In genomic region chr2:179129574-179130238, GRCh38 we compare ENCODE assay signal across 9 cellular contexts.
DNase-seq lines count a peak whose midpoint lies in the region; ATAC-seq and TF ChIP-seq lines count a peak whose summit lies in the region.
"Had no signal": no experiment of that assay in that cellular context is flagged by ENCODE, and none has a peak within 500 bp of the region (broad histone marks: within the 10 kb centered on the region; RNA-seq: fewer than 3 reads in every experiment).

No MANE protein-coding gene starts in this region.

- peak; percentile 38 for TF ChIP-seq CTCF in BE2C (IDR thresholded peaks at IDR 0.05; ENCODE audit: low read depth, low read length)
- peak; percentile 82 for TF ChIP-seq CTCF in PC-3 (conservative IDR thresholded peaks at IDR 0.05; ENCODE audit: low read depth, low read length)
- peak; percentile 52 for TF ChIP-seq CTCF in foreskin fibroblast (IDR thresholded peaks at IDR 0.05; ENCODE audit: low read depth, low read length)
- TF ChIP-seq CTCF in tibial nerve (IDR thresholded peaks at IDR 0.05) = peak; percentile 18 to 51 (median 42)

- TF ChIP-seq POLR2A in tibial nerve (IDR thresholded peaks at IDR 0.05) = no peak

- H3F3A ChIP-seq in PC-3 (ENCODE audit: low read length, unreplicated experiment) = no peaks in the 10 kb centered on the region

- H3K27ac ChIP-seq in PC-3 (ENCODE audit: low read length) (no peak overlapping the region), tibial nerve (no peak overlapping the region)
- H3K27ac ChIP-seq: epithelial cell of prostate had no signal

- H3K9me3 ChIP-seq in BE2C (no peaks in the 10 kb centered on the region), PC-3 (ENCODE audit: low read length) (no peaks in the 10 kb centered on the region), tibial nerve (no peaks in the 10 kb centered on the region)

- no peaks in the 10 kb centered on the region for H3K79me2 ChIP-seq in PC-3 (ENCODE audit: low read length)

- WGBS in tibial nerve, 2 donors = 49 to 62% methylated on average over 1 of the region's 1 CpG

- BruUV-seq in PC-3 (replicated peaks; lab: Mats Ljungman, UMichigan) = no TSS peak

- POLR2A ChIA-PET in PC-3 (lab: Charles Lee; ENCODE audit: unreplicated experiment) = interaction anchor here (0.7 kb wide), 1 partner anchor 332 kb away, joined by 3 read pairs; no protein-coding TSS in a partner anchor

- H2AFZ ChIP-seq in PC-3 (ENCODE audit: low read length) = no peak overlapping the region

- peak; percentile 55 for ATAC-seq in GM19372 (IDR thresholded peaks at IDR 0.05; ENCODE audit: low read depth, unreplicated experiment)
- ATAC-seq in PC-3 = no peak
- ATAC-seq in GM19023 (IDR thresholded peaks at IDR 0.05; ENCODE audit: unreplicated experiment) = no peak

- H3K36me3 ChIP-seq in BE2C = no peaks in the 10 kb centered on the region
- H3K36me3 ChIP-seq in PC-3 (ENCODE audit: low read depth, low read length) = no peaks in the 10 kb centered on the region
- no peaks in the 10 kb centered on the region for H3K36me3 ChIP-seq in tibial nerve

- no peak overlapping the region for H3K4me2 ChIP-seq in PC-3 (ENCODE audit: low read length)

- H4K20me1 ChIP-seq in PC-3 (ENCODE audit: low read length) = no peaks in the 10 kb centered on the region

- CTCF ChIA-PET in PC-3 (lab: Charles Lee) = interaction anchor here (0.5 to 1.4 kb wide), 10 partner anchors 16 to 373 kb away, joined by 3 to 10 read pairs (median 3); no protein-coding TSS in a partner anchor

- no peak for TF ChIP-seq EP300 in tibial nerve (IDR thresholded peaks at IDR 0.05)

- H3K9me2 ChIP-seq in PC-3 (replicated peaks; ENCODE audit: low read length) = no peaks in the 10 kb centered on the region

- no peaks in the 10 kb centered on the region for H3K27me3 ChIP-seq in BE2C
- H3K27me3 ChIP-seq in PC-3 (ENCODE audit: low read length) = no peaks in the 10 kb centered on the region
- H3K27me3 ChIP-seq in tibial nerve = no peaks in the 10 kb centered on the region

- intact Hi-C loops in PC-3 (cut with micrococcal nuclease) = loop anchor here (2.0 kb wide), 3 partner anchors 215 to 369 kb away; no protein-coding TSS in a partner anchor

- H3K4me1 ChIP-seq in BE2C = no peaks in the 10 kb centered on the region
- no peaks in the 10 kb centered on the region for H3K4me1 ChIP-seq in PC-3 (ENCODE audit: insufficient read depth, low read length)
- H3K4me1 ChIP-seq in tibial nerve = peaks cover 0 to 7% (median 0%) of the 10 kb centered on the region in 4 donors

- no peak overlapping the region for H3K9ac ChIP-seq in PC-3 (ENCODE audit: low read length)

- no peak overlapping the region for H3K4me3 ChIP-seq in BE2C (ENCODE audit: low read depth, low read length)
- H3K4me3 ChIP-seq in PC-3 (ENCODE audit: low read length) = no peak overlapping the region
- H3K4me3 ChIP-seq in foreskin fibroblast (ENCODE audit: low read depth in 1 of 2, low read length in 2 of 2) = no peak overlapping the region
- H3K4me3 ChIP-seq in tibial nerve = no peak overlapping the region

- DNase-seq in BE2C (no peak), PC-3 (peak; percentile 56), foreskin fibroblast (peak in 1 of 2 donors; percentile 43), tibial nerve (ENCODE audit: low spot score in 2 of 2) (no peak), retina (no peak), SK-N-DZ (ENCODE audit: low spot score) (no peak)
